ENCODE assay signal across 24 cellular contexts in genomic region chr5:9399094-9399493, GRCh38.
DNase-seq lines count a peak whose midpoint lies in the region; ATAC-seq, FAIRE-seq and TF ChIP-seq lines count a peak whose summit lies in the region.
"Had no signal": no experiment of that assay in that cellular context is flagged by ENCODE, and none has a peak within 500 bp of the region (broad histone marks: within the 10 kb centered on the region; RNA-seq: fewer than 3 reads in every experiment).

No MANE protein-coding gene starts in this region.

- DNase-seq in HepG2 (ENCODE audit: low spot score) (no peak), right lobe of liver (no peak), K562 (ENCODE audit: extremely low read depth in 1 of 4, low spot score in 3 of 4) (no peak), spleen (no peak), GM12891 (ENCODE audit: insufficient read length, low spot score) (no peak)
- DNase-seq: ACHN; BE2C; C1 segment of cervical spinal cord; CD4-positive, alpha-beta memory T cell; CD4-positive, CD25-positive, alpha-beta regulatory T cell; CD8-positive, alpha-beta memory T cell; COR-L47; DMS 273 treated with DMSO at 0.1 percent for 48 hours; DMS153; DMS53; DMS79; DND-41; EL; GDM1 had no signal

- POLR2A ChIA-PET in HepG2 (lab: Yijun Ruan, JAX) = no interaction called here
- POLR2A ChIA-PET in K562 (lab: Yijun Ruan, JAX) = interaction anchor here (0.7 kb wide), 1 partner anchor 173 kb away, joined by 3 read pairs; no protein-coding TSS in a partner anchor

- no peaks in the 10 kb centered on the region for H3K4me1 ChIP-seq in HepG2 (ENCODE audit: insufficient read depth, low read length)
- H3K4me1 ChIP-seq in right lobe of liver = peaks cover 0 to 19% (median 6%) of the 10 kb centered on the region in 4 donors
- no peaks in the 10 kb centered on the region for H3K4me1 ChIP-seq in K562 (replicated peaks in 1 of 2; ENCODE audit: control insufficient read depth in 2 of 2, insufficient read depth in 2 of 2, low read length in 2 of 2)
- H3K4me1 ChIP-seq in spleen = no peaks in the 10 kb centered on the region
- H3K4me1 ChIP-seq: BE2C, BLaER1 had no signal

- no peak overlapping the region for H2AFZ ChIP-seq in HepG2 (ENCODE audit: low read length)
- no peak overlapping the region for H2AFZ ChIP-seq in K562 (ENCODE audit: low read depth, low read length)

- TF ChIP-seq RAD21 in HepG2 (CRISPR knock-in tag; IDR thresholded peaks at IDR 0.05) (no peak), K562 (CRISPR knock-in tag; conservative IDR thresholded peaks at IDR 0.05 in 1 of 2, IDR thresholded peaks at IDR 0.05 in 1 of 2) (no peak)

- no peak overlapping the region for H3K9ac ChIP-seq in HepG2 (ENCODE audit: insufficient read depth, low read depth, low read length)
- H3K9ac ChIP-seq in K562 (ENCODE audit: insufficient read depth in 1 of 2, low read depth in 2 of 2, low read length in 2 of 2) = no peak overlapping the region
- H3K9ac ChIP-seq: BLaER1 had no signal

- TF ChIP-seq POLR2A in HepG2 (IDR thresholded peaks at IDR 0.05; ENCODE audit: insufficient read depth in 1 of 2, low read depth in 2 of 2, low read length in 2 of 2) (no peak), right lobe of liver (IDR thresholded peaks at IDR 0.05) (no peak), K562 (conservative IDR thresholded peaks at IDR 0.05) (no peak), spleen (IDR thresholded peaks at IDR 0.05) (no peak), GM12891 (IDR thresholded peaks at IDR 0.05; ENCODE audit: low read depth, low read length) (no peak)

- intact Hi-C loops in HepG2 (cut with micrococcal nuclease; ENCODE audit: unreplicated experiment) = no loop called here
- intact Hi-C loops in right lobe of liver (cut with DNase I) = no loop called here
- intact Hi-C loops in K562 (cut with micrococcal nuclease) = no loop called here
- intact Hi-C loops in spleen (cut with DNase I; ENCODE audit: low total_unique reads) = no loop called here

- no peak for TF ChIP-seq EP300 in HepG2 (IDR thresholded peaks at IDR 0.05; ENCODE audit: low read depth in 2 of 2, low read length in 2 of 2)
- TF ChIP-seq EP300 in HepG2 (CRISPR knock-in tag; IDR thresholded peaks at IDR 0.05; ENCODE audit: borderline replicate concordance) = no peak
- TF ChIP-seq EP300 in K562 (IDR thresholded peaks at IDR 0.05; ENCODE audit: low read length) = no peak

- no peak for TF ChIP-seq CTCF in HepG2 (CRISPR knock-in tag; IDR thresholded peaks at IDR 0.05)
- no peak for TF ChIP-seq CTCF in right lobe of liver (IDR thresholded peaks at IDR 0.05)
- no peak for TF ChIP-seq CTCF in K562 (IDR thresholded peaks at IDR 0.05 in 2 of 3, conservative IDR thresholded peaks at IDR 0.05 in 1 of 3; ENCODE audit: insufficient read depth in 2 of 3, low read depth in 1 of 3, low read length in 3 of 3)
- TF ChIP-seq CTCF in spleen (IDR thresholded peaks at IDR 0.05 in 8 of 11, conservative IDR thresholded peaks at IDR 0.05 in 3 of 11) = no peak

- H4K20me1 ChIP-seq in HepG2 (ENCODE audit: insufficient read depth, low read length) (no peaks in the 10 kb centered on the region), K562 (replicated peaks; ENCODE audit: control insufficient read depth, insufficient read depth, low read length) (no peaks in the 10 kb centered on the region)
- H4K20me1 ChIP-seq: BLaER1 had no signal

- 2% methylated on average over 2 of the region's 2 CpGs for WGBS in HepG2 (ENCODE audit: low lambda C conversion rate)
- 96% methylated on average over 2 of the region's 2 CpGs for WGBS in right lobe of liver (ENCODE audit: insufficient coverage, low coverage, low lambda C conversion rate, missing lambda C conversion rate)
- 0% methylated on average over 2 of the region's 2 CpGs for WGBS in K562 (ENCODE audit: insufficient coverage, low coverage, missing lambda C conversion rate)
- 82 to 90% (median 85%) methylated on average over 2 of the region's 2 CpGs for WGBS in spleen, 5 donors

- ATAC-seq in HepG2 = no peak
- ATAC-seq in right lobe of liver = no peak
- no peak for ATAC-seq in K562

- in situ Hi-C loops in HepG2 (cut with HindIII; ENCODE audit: extremely low pct_ligation_motif_present, low pct_unique_long_range_greater_than_20kb) (no loop called here), K562 (cut with MboI) (no loop called here)

- H3K4me2 ChIP-seq in HepG2 (ENCODE audit: low read depth, low read length) (no peak overlapping the region), K562 (ENCODE audit: insufficient read depth, low read length) (no peak overlapping the region)
- H3K4me2 ChIP-seq: BLaER1 had no signal

- BruUV-seq in HepG2 (replicated peaks; lab: Mats Ljungman, UMichigan) (no TSS peak), K562 (replicated peaks; lab: Mats Ljungman, UMichigan) (no TSS peak)

- no peaks in the 10 kb centered on the region for H3K79me2 ChIP-seq in HepG2 (ENCODE audit: insufficient read depth, low read length)
- H3K79me2 ChIP-seq in K562 (ENCODE audit: control insufficient read depth, insufficient read depth, low read length) = no peaks in the 10 kb centered on the region

- CTCF ChIA-PET in HepG2 (lab: Yijun Ruan, JAX; ENCODE audit: low intra/inter-chr PET ratio, low total read pairs) (no interaction called here), K562 (lab: Yijun Ruan, JAX; ENCODE audit: low intra/inter-chr PET ratio) (no interaction called here)

- H3K27ac ChIP-seq in HepG2 (ENCODE audit: extremely low read length, insufficient read depth, low read length) = no peak overlapping the region
- no peak overlapping the region for H3K27ac ChIP-seq in right lobe of liver
- H3K27ac ChIP-seq in K562 (ENCODE audit: extremely low read depth, low read depth, low read length) = no peak overlapping the region
- H3K27ac ChIP-seq in spleen = no peak overlapping the region
- H3K27ac ChIP-seq: 22Rv1, BLaER1 had no signal

- H3K36me3 ChIP-seq in HepG2 (replicated peaks in 1 of 2; ENCODE audit: control insufficient read depth in 1 of 2, insufficient read depth in 2 of 2, low read length in 2 of 2) = no peaks in the 10 kb centered on the region
- H3K36me3 ChIP-seq in right lobe of liver = no peaks in the 10 kb centered on the region
- H3K36me3 ChIP-seq in K562 (ENCODE audit: control insufficient read depth, insufficient read depth, low read length) = no peaks in the 10 kb centered on the region
- H3K36me3 ChIP-seq in spleen = no peaks in the 10 kb centered on the region
- H3K36me3 ChIP-seq: BE2C, BLaER1 had no signal

- no peaks in the 10 kb centered on the region for H3K9me3 ChIP-seq in HepG2 (ENCODE audit: low read length)
- no peaks in the 10 kb centered on the region for H3K9me3 ChIP-seq in right lobe of liver
- H3K9me3 ChIP-seq in K562 (replicated peaks; ENCODE audit: control insufficient read depth, insufficient read depth, low read depth, low read length) = no peaks in the 10 kb centered on the region; the same call in 1 of the 2 replicates
- peaks cover 0 to 10% (median 3%) of the 10 kb centered on the region in 8 donors for H3K9me3 ChIP-seq in spleen
- H3K9me3 ChIP-seq: BE2C, BLaER1 had no signal

- H3K9me1 ChIP-seq in K562 (ENCODE audit: control insufficient read depth, insufficient read depth, low read length) = no peaks in the 10 kb centered on the region

- no peaks in the 10 kb centered on the region for H3K27me3 ChIP-seq in HepG2 (ENCODE audit: control insufficient read depth in 1 of 2, insufficient read depth in 2 of 2, low read length in 2 of 2)
- H3K27me3 ChIP-seq in right lobe of liver = no peaks in the 10 kb centered on the region
- no peaks in the 10 kb centered on the region for H3K27me3 ChIP-seq in K562 (ENCODE audit: control insufficient read depth in 2 of 2, insufficient read depth in 2 of 2, low read length in 2 of 2)
- H3K27me3 ChIP-seq in spleen (replicated peaks in 1 of 7) = no peaks in the 10 kb centered on the region
- H3K27me3 ChIP-seq: BE2C, BLaER1 had no signal

- H3K4me3 ChIP-seq in HepG2 (replicated peaks in 1 of 3; ENCODE audit: insufficient read depth in 1 of 3, low read depth in 2 of 3, low read length in 3 of 3) (no peak overlapping the region), right lobe of liver (no peak overlapping the region), K562 (no peak overlapping the region), spleen (no peak overlapping the region)
- H3K4me3 ChIP-seq: BLaER1 had no signal

- FAIRE-seq in HepG2 (lab: Jason Lieb, UNC) (no peak), K562 (lab: Jason Lieb, UNC) (no peak), islet of Langerhans (lab: Jason Lieb, UNC) (peak; percentile 55), GM12891 (lab: Jason Lieb, UNC) (no peak)
- FAIRE-seq: GM12892, GM18507 had no signal

TF ChIP-seq in HepG2, 621 proteins besides CTCF, POLR2A, EP300 and RAD21:
- TF ChIP-seq MAFK (conservative IDR thresholded peaks at IDR 0.05 in 1 of 2, IDR thresholded peaks at IDR 0.05 in 1 of 2; ENCODE audit: low read length in 2 of 2) (peak; percentile 79 to 91), MAFF (IDR thresholded peaks at IDR 0.05; ENCODE audit: low read depth, low read length) (peak; percentile 88), HDAC6 (IDR thresholded peaks at IDR 0.05; ENCODE audit: low read depth, low read length) (no peak), HES4 (CRISPR knock-in tag; IDR thresholded peaks at IDR 0.05; ENCODE audit: borderline replicate concordance) (no peak)

TF ChIP-seq in K562, 482 proteins besides CTCF, POLR2A, EP300 and RAD21 (continues in another document):
- TF ChIP-seq MAFK (IDR thresholded peaks at IDR 0.05; ENCODE audit: low read length) = peak; percentile 62
- TF ChIP-seq DIDO1 (tag; IDR thresholded peaks at IDR 0.05; ENCODE audit: low read depth) = no peak
- no peak for TF ChIP-seq ZNF347 (CRISPR knock-in tag; IDR thresholded peaks at IDR 0.05; ENCODE audit: low read depth)
- TF ChIP-seq ZNF316 (IDR thresholded peaks at IDR 0.05) = peak; percentile 51; the same call in 1 of the 2 replicates
- TF ChIP-seq E2F3 (CRISPR knock-in tag; IDR thresholded peaks at IDR 0.05) = no peak
- TF ChIP-seq NR2C1 (IDR thresholded peaks at IDR 0.05) = no peak
- TF ChIP-seq NR2C1 (tag; IDR thresholded peaks at IDR 0.05) = no peak
- no peak for TF ChIP-seq PRMT5 (CRISPR knock-in tag; IDR thresholded peaks at IDR 0.05)
- TF ChIP-seq SMAD3 (CRISPR knock-in tag; conservative IDR thresholded peaks at IDR 0.05) = no peak

TF ChIP-seq in GM12891, 5 proteins besides CTCF, POLR2A, EP300 and RAD21:
- no peak for TF ChIP-seq POLR2AphosphoS5 (IDR thresholded peaks at IDR 0.05; ENCODE audit: low read depth, low read length)
- TF ChIP-seq POU2F2 (IDR thresholded peaks at IDR 0.05; ENCODE audit: low read depth, low read length) = no peak
- no peak for TF ChIP-seq SPI1 (IDR thresholded peaks at IDR 0.05; ENCODE audit: low read depth, low read length)

Comparison
In these comparisons a context has a peak if more than half of its experiments do, and no peak if none do; other contexts are left out.
1. Of the 241 proteins assayed by ChIP-seq in both HepG2 and K562: peak only in HepG2: none; only in K562: none; in both: MAFF and MAFK; in neither: 239.